9 cellular contexts compared by ENCODE assay signal in the genomic region with DNA sequence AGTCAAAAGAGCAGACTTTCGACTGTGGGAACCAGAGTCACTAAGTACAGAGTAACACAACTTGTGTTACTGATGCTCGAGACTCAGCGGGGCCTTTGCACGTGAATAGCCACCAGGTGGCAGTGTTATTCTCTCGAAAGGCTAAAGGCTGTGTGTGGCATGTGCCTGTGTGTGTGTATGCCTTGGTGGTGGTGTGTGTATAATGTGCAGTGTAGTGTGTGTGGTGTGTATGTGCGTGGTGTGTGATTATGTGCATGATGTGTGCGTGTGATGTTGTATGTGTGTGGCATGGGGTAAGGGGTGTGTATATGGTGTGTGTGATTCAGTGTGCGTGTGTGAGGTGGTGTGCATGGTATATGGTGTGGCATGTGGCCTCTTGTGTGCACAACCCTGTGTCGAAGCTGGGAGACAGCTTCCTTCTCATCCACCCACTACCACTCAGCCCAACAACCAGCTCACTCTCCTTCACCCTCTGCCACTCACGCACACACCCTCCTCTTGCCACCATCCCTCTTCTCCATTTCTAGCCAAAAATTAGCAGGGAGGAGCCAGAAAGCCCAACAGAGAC.
DNase-seq lines count a peak whose midpoint lies in the region; ATAC-seq and TF ChIP-seq lines count a peak whose summit lies in the region.
"Had no signal": no experiment of that assay in that cellular context is flagged by ENCODE, and none has a peak within 500 bp of the region (broad histone marks: within the 10 kb centered on the region; RNA-seq: fewer than 3 reads in every experiment).

No MANE protein-coding gene starts in this region.

- H3K4me3 ChIP-seq in aorta (ENCODE audit: low read length in 2 of 2) = no peak overlapping the region

- CTCF ChIA-PET in Calu3 (lab: Charles Lee) = interaction anchor here (1.3 kb wide), 2 partner anchors 13 to 289 kb away, joined by 4 to 6 read pairs; no protein-coding TSS in a partner anchor
- CTCF ChIA-PET in activated naive CD4-positive, alpha-beta T cell treated with anti-CD3 and anti-CD28 coated beads, Interleukin-2, amount 10 ng/mL, durations not matched to agents 7 days and 5 days (lab: Charles Lee) = interaction anchor here (0.6 to 4.5 kb wide), 11 partner anchors 12 to 388 kb away, joined by 3 to 51 read pairs (median 5); no protein-coding TSS in a partner anchor

- no TSS peak for BruUV-seq in Calu3 (replicated peaks; lab: Mats Ljungman, UMichigan)

- peak; percentile 96 for TF ChIP-seq CTCF in Calu3 (IDR thresholded peaks at IDR 0.05; ENCODE audit: unreplicated experiment)

- H3K27me3 ChIP-seq in aorta (ENCODE audit: control insufficient read depth in 1 of 2, insufficient read depth in 2 of 2, low read length in 1 of 2) = no peaks in the 10 kb centered on the region

- no peaks in the 10 kb centered on the region for H3K4me1 ChIP-seq in aorta (ENCODE audit: control insufficient read depth in 1 of 2, insufficient read depth in 2 of 2, low read length in 2 of 2)

- H3K27ac ChIP-seq in aorta (ENCODE audit: low read depth in 1 of 2, low read length in 2 of 2) = peak overlapping the region in 1 of 2 donors; percentile 78

- H3K4me1 Mint-ChIP-seq in Calu3 (ENCODE audit: low read depth, unreplicated experiment) = peaks cover 51% of the 10 kb centered on the region
- H3K4me1 Mint-ChIP-seq in activated naive CD4-positive, alpha-beta T cell treated with anti-CD3 and anti-CD28 coated beads, Interleukin-2, amount 10 ng/mL, durations not matched to agents 7 days and 5 days = no peaks in the 10 kb centered on the region

- H3K9me3 ChIP-seq in aorta (ENCODE audit: control insufficient read depth, low read length) = no peaks in the 10 kb centered on the region

- no peaks in the 10 kb centered on the region for H3K27me3 Mint-ChIP-seq in Calu3 (ENCODE audit: unreplicated experiment)
- peaks cover 61% of the 10 kb centered on the region for H3K27me3 Mint-ChIP-seq in activated naive CD4-positive, alpha-beta T cell treated with anti-CD3 and anti-CD28 coated beads, Interleukin-2, amount 10 ng/mL, durations not matched to agents 7 days and 5 days

- H3K9me3 Mint-ChIP-seq in Calu3 (ENCODE audit: low read depth, unreplicated experiment) = peaks cover 2% of the 10 kb centered on the region
- H3K9me3 Mint-ChIP-seq in activated naive CD4-positive, alpha-beta T cell treated with anti-CD3 and anti-CD28 coated beads, Interleukin-2, amount 10 ng/mL, durations not matched to agents 7 days and 5 days = no peaks in the 10 kb centered on the region
- H3K9me3 Mint-ChIP-seq: T-helper 1 cell treated with Interleukin-12 subunit alpha and Interleukin-12 subunit beta and Interleukin-4 antibody, amounts not matched to agents 30 μg/mL and 1 μg/mL, for 36 hours had no signal

- no peaks in the 10 kb centered on the region for H3K36me3 ChIP-seq in aorta (ENCODE audit: control insufficient read depth in 1 of 2, insufficient read depth in 2 of 2, low read length in 1 of 2)

- H3K36me3 Mint-ChIP-seq in Calu3 (ENCODE audit: insufficient read depth, unreplicated experiment) = peaks cover 35% of the 10 kb centered on the region
- H3K36me3 Mint-ChIP-seq in activated naive CD4-positive, alpha-beta T cell treated with anti-CD3 and anti-CD28 coated beads, Interleukin-2, amount 10 ng/mL, durations not matched to agents 7 days and 5 days = no peaks in the 10 kb centered on the region

- peak overlapping the region; percentile 3 for H3K4me3 Mint-ChIP-seq in Calu3 (ENCODE audit: low read depth, unreplicated experiment)
- no peak overlapping the region for H3K4me3 Mint-ChIP-seq in activated naive CD4-positive, alpha-beta T cell treated with anti-CD3 and anti-CD28 coated beads, Interleukin-2, amount 10 ng/mL, durations not matched to agents 7 days and 5 days
- H3K4me3 Mint-ChIP-seq: T-helper 1 cell treated with Interleukin-12 subunit alpha and Interleukin-12 subunit beta and Interleukin-4 antibody, amounts not matched to agents 30 μg/mL and 1 μg/mL, for 36 hours had no signal

- peak; percentile 86 for DNase-seq in Calu3
- peak; percentile 40 for DNase-seq in NCI-H1048 (lab: John Stamatoyannopoulos, UW)
- peak; percentile 79 for DNase-seq in activated naive CD4-positive, alpha-beta T cell treated with anti-CD3 and anti-CD28 coated beads, Interleukin-2, amount 10 ng/mL, durations not matched to agents 7 days and 5 days
- peak; percentile 69 to 96 (median 88) for DNase-seq in head of caudate nucleus
- DNase-seq in posterior vena cava (ENCODE audit: low spot score) = peak; percentile 87
- DNase-seq in aorta = peak; percentile 85 to 87

- peak overlapping the region; percentile 67 for H3K27ac Mint-ChIP-seq in Calu3 (ENCODE audit: unreplicated experiment)
- no peak overlapping the region for H3K27ac Mint-ChIP-seq in activated naive CD4-positive, alpha-beta T cell treated with anti-CD3 and anti-CD28 coated beads, Interleukin-2, amount 10 ng/mL, durations not matched to agents 7 days and 5 days
- H3K27ac Mint-ChIP-seq: T-helper 1 cell treated with Interleukin-12 subunit alpha and Interleukin-12 subunit beta and Interleukin-4 antibody, amounts not matched to agents 30 μg/mL and 1 μg/mL, for 36 hours had no signal

- intact Hi-C loops in Calu3 (cut with micrococcal nuclease; ENCODE audit: unreplicated experiment) (loop anchor here (1.0 to 10.0 kb wide), 2 partner anchors 213 to 289 kb away; no protein-coding TSS in a partner anchor), head of caudate nucleus (cut with DNase I) (loop anchor here (2.0 to 5.0 kb wide), 2 partner anchors 86 to 289 kb away; no protein-coding TSS in a partner anchor), posterior vena cava (cut with DNase I) (loop anchor here (2.0 to 10.0 kb wide), 2 partner anchors 63 to 275 kb away; no protein-coding TSS in a partner anchor), aorta (cut with DNase I) (loop anchor here (2.0 to 5.0 kb wide), 7 partner anchors 86 to 289 kb away; no protein-coding TSS in a partner anchor)

- ATAC-seq in GM21786 (IDR thresholded peaks at IDR 0.05; ENCODE audit: unreplicated experiment) = peak; percentile 72
- ATAC-seq in SK-N-SH treated with all-trans-retinoic acid at 6 μM for 48 hours = peak; percentile 90
- peak; percentile 83 for ATAC-seq in aorta (ENCODE audit: low FRiP score)

- WGBS in aorta, 2 donors = 8 to 11% methylated on average over 10 of the region's 10 CpGs

TF ChIP-seq in SK-N-SH treated with all-trans-retinoic acid at 6 μM for 48 hours, 23 proteins besides CTCF, POLR2A, EP300 and RAD21:
- TF ChIP-seq ZFP30 (CRISPR knock-in tag; IDR thresholded peaks at IDR 0.05) = no peak
- TF ChIP-seq, protein P1, sequence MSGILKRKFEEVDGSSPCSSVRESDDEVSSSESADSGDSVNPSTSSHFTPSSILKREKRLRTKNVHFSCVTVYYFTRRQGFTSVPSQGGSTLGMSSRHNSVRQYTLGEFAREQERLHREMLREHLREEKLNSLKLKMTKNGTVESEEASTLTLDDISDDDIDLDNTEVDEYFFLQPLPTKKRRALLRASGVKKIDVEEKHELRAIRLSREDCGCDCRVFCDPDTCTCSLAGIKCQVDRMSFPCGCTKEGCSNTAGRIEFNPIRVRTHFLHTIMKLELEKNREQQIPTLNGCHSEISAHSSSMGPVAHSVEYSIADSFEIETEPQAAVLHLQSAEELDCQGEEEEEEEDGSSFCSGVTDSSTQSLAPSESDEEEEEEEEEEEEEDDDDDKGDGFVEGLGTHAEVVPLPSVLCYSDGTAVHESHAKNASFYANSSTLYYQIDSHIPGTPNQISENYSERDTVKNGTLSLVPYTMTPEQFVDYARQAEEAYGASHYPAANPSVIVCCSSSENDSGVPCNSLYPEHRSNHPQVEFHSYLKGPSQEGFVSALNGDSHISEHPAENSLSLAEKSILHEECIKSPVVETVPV (CRISPR knock-in tag; IDR thresholded peaks at IDR 0.05) = no peak
- no peak for TF ChIP-seq PPARA (CRISPR knock-in tag; IDR thresholded peaks at IDR 0.05; ENCODE audit: borderline replicate concordance)
- TF ChIP-seq ZNF8 (CRISPR knock-in tag; IDR thresholded peaks at IDR 0.05) = no peak
- TF ChIP-seq SNAI2 (CRISPR knock-in tag; IDR thresholded peaks at IDR 0.05) = no peak
